In the genomic region with DNA sequence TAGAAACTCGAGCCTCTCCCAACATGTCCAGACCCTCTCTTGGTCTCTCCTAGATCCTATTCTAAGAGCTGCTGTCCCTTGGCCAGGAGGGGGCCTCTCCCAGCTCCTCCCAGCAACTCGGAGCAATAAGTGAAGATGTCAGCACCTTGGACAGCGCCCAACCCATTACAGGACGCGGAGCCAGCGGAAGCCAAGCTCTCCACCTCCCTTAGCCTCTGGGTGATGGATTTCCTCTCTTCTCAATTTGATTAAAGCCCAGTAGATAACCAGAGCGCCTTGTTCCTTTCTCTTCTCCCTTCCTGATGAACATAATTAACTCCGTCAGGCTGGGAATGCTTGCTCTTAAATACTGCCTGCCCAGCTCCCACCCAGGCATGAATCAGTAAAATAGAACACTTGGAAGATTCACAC, we compare ENCODE assay signal across 8 cellular contexts. TPM values are rescaled to one million over a fixed set of nuclear protein-coding genes. Genes with fewer than 3 reads are reported as not detected.
DNase-seq lines count a peak whose midpoint lies in the region; ATAC-seq lines count a peak whose summit lies in the region.

No MANE protein-coding gene starts in this region.

- no peak overlapping the region for H3K27ac Mint-ChIP-seq in central memory CD8-positive, alpha-beta T cell (ENCODE audit: low read depth)

- H3K27me3 Mint-ChIP-seq in central memory CD8-positive, alpha-beta T cell, result peaks cover 55% of the 10 kb centered on the region

- ATAC-seq in central memory CD8-positive, alpha-beta T cell (replicated peaks; ENCODE audit: extremely low read depth, poor library complexity, severe bottlenecking), result no peak
- ATAC-seq in GM21526 (IDR thresholded peaks at IDR 0.05; ENCODE audit: low FRiP score, unreplicated experiment), result no peak

- no peaks in the 10 kb centered on the region for H3K36me3 Mint-ChIP-seq in central memory CD8-positive, alpha-beta T cell (ENCODE audit: insufficient read depth)

- H3K4me1 Mint-ChIP-seq in central memory CD8-positive, alpha-beta T cell, result no peaks in the 10 kb centered on the region

- no peak overlapping the region for H3K4me3 Mint-ChIP-seq in central memory CD8-positive, alpha-beta T cell

- DNase-seq in ELF-1 (ENCODE audit: low read depth, low spot score), result peak; percentile 94
- peak; percentile 65 for DNase-seq in NAMALWA (ENCODE audit: low spot score)
- DNase-seq in activated CD4-positive, CD25-positive, alpha-beta regulatory T cell (lab: John Stamatoyannopoulos, UW), result peak; percentile 39 to 61 (median 57)
- DNase-seq in central memory CD8-positive, alpha-beta T cell (ENCODE audit: low spot score in 2 of 2), result peak; percentile 44 to 58
- peak; percentile 72 to 85 for DNase-seq in lung microvascular endothelial cell (ENCODE audit: low read depth in 2 of 2)
- DNase-seq in stimulated activated CD8-positive, alpha-beta memory T cell treated with anti-CD3 and anti-CD28 coated beads, Interleukin-15, amount 100 ng/mL, for 4 hours (ENCODE audit: low read depth in 2 of 2), result peak; percentile 4 to 34
- no peak for DNase-seq in NCI-H1436 (lab: John Stamatoyannopoulos, UW)

- H3K9me3 Mint-ChIP-seq in central memory CD8-positive, alpha-beta T cell, result no peaks in the 10 kb centered on the region

RNA-seq across cellular contexts. Expression of gene TPBGL, which starts 26.2 kb away (rescaled TPM):
- total RNA-seq in lung microvascular endothelial cell, result not detected in 2 replicates
